ENCODE assay signal across 20 cellular contexts in the genomic region with DNA sequence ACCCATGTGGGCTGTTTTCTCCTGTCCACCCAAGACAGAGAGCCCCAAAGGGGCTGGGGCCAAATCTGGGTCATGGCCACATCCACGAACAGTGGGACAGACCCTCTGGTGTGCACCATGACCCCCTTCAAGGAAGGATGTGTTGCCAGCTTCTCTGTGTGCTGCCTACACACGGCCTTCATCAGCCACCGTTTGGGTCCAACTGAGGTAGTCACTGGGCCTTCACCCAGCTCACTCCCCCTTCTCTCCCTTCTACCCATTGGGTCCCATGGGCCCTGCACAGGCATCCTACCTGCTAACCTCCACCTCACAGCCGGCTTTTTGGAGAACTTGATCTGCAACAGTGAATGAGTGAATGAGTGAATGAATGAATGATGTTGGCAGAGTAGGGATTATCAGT.
DNase-seq lines count a peak whose midpoint lies in the region; ATAC-seq, FAIRE-seq and TF ChIP-seq lines count a peak whose summit lies in the region.
"Had no signal": no experiment of that assay in that cellular context is flagged by ENCODE, and none has a peak within 500 bp of the region (broad histone marks: within the 10 kb centered on the region; RNA-seq: fewer than 3 reads in every experiment).

No MANE protein-coding gene starts in this region.

- WGBS in heart left ventricle, 4 donors: 80 to 91% (median 81%) methylated on average over 4 of the region's 4 CpGs
- 78 to 85% (median 81%) methylated on average over 4 of the region's 4 CpGs for WGBS in spleen, 5 donors

- no peaks in the 10 kb centered on the region for H3K9me3 Mint-ChIP-seq in astrocyte (ENCODE audit: unreplicated experiment)
- H3K9me3 Mint-ChIP-seq in glutamatergic neuron (ENCODE audit: unreplicated experiment): peaks cover 16% of the 10 kb centered on the region
- H3K9me3 Mint-ChIP-seq in neural progenitor cell: no peaks in the 10 kb centered on the region

- H3K36me3 Mint-ChIP-seq in astrocyte (ENCODE audit: low read depth, unreplicated experiment): no peaks in the 10 kb centered on the region
- H3K36me3 Mint-ChIP-seq in glutamatergic neuron (ENCODE audit: unreplicated experiment): no peaks in the 10 kb centered on the region
- H3K36me3 Mint-ChIP-seq in neural progenitor cell: no peaks in the 10 kb centered on the region
- H3K36me3 Mint-ChIP-seq: CD4-positive, alpha-beta memory T cell had no signal

- no peak overlapping the region for H3K9ac ChIP-seq in astrocyte (ENCODE audit: low read length)
- H3K9ac ChIP-seq in neural progenitor cell: no peak overlapping the region

- H3K27me3 Mint-ChIP-seq in astrocyte (ENCODE audit: low read depth, unreplicated experiment) (peaks cover 44% of the 10 kb centered on the region), glutamatergic neuron (ENCODE audit: unreplicated experiment) (peaks cover 22% of the 10 kb centered on the region), neural progenitor cell (ENCODE audit: insufficient read depth, low read depth) (peaks cover 8% of the 10 kb centered on the region)

- peak; percentile 54 for DNase-seq in cardiac septum (ENCODE audit: low spot score)
- DNase-seq in heart left ventricle: no peak
- DNase-seq in astrocyte (ENCODE audit: low read depth): no peak
- DNase-seq in glutamatergic neuron: no peak
- DNase-seq in spleen: peak; percentile 38
- no peak for DNase-seq in NCI-H2029 treated with DMSO at 0.1 percent for 48 hours (lab: John Stamatoyannopoulos, UW)
- no peak for DNase-seq in neural progenitor cell (ENCODE audit: low spot score)
- DNase-seq: Calu3; CD4-positive, alpha-beta memory T cell; COR-L47; DMS53; DMS79 treated with DMSO at 0.1 percent for 48 hours; GF-D8; GOT3 had no signal

- H3K4me1 Mint-ChIP-seq in astrocyte (ENCODE audit: low read depth, unreplicated experiment) (no peaks in the 10 kb centered on the region), glutamatergic neuron (ENCODE audit: low read depth, unreplicated experiment) (peaks cover 6% of the 10 kb centered on the region), neural progenitor cell (peaks cover 15% of the 10 kb centered on the region)
- H3K4me1 Mint-ChIP-seq: B cell had no signal

- H3K9me3 ChIP-seq in heart left ventricle (no peaks in the 10 kb centered on the region), astrocyte (ENCODE audit: insufficient read depth, low read depth, low read length) (peaks cover 2% of the 10 kb centered on the region), spleen (no peaks in the 10 kb centered on the region), neural progenitor cell (ENCODE audit: low read depth) (no peaks in the 10 kb centered on the region)

- H4K20me1 ChIP-seq in astrocyte (ENCODE audit: insufficient read depth, low read length) (no peaks in the 10 kb centered on the region), neural progenitor cell (ENCODE audit: low read depth) (no peaks in the 10 kb centered on the region)

- no peaks in the 10 kb centered on the region for H3K4me1 ChIP-seq in heart left ventricle
- H3K4me1 ChIP-seq in astrocyte (ENCODE audit: insufficient read depth, low read length): no peaks in the 10 kb centered on the region
- peaks cover 0 to 5% (median 0%) of the 10 kb centered on the region in 6 donors for H3K4me1 ChIP-seq in spleen
- H3K4me1 ChIP-seq in neural progenitor cell: no peaks in the 10 kb centered on the region

- H3K27ac ChIP-seq in heart left ventricle (no peak overlapping the region), astrocyte (ENCODE audit: low read depth, low read length) (no peak overlapping the region), spleen (no peak overlapping the region), neural progenitor cell (no peak overlapping the region)

- intact Hi-C loops in cardiac septum (cut with DNase I): no loop called here
- intact Hi-C loops in heart left ventricle (cut with DNase I): no loop called here
- intact Hi-C loops in spleen (cut with DNase I; ENCODE audit: low total_unique reads): no loop called here

- ATAC-seq in heart left ventricle (no peak), HG03378 (IDR thresholded peaks at IDR 0.05; ENCODE audit: unreplicated experiment) (no peak)
- ATAC-seq: HCT116 had no signal

- H3K4me2 ChIP-seq in astrocyte (ENCODE audit: low read length) (no peak overlapping the region), neural progenitor cell (no peak overlapping the region)

- no peak overlapping the region for H3K4me3 ChIP-seq in heart left ventricle
- H3K4me3 ChIP-seq in astrocyte (ENCODE audit: insufficient read depth, low read depth, low read length): no peak overlapping the region
- no peak overlapping the region for H3K4me3 ChIP-seq in spleen
- no peak overlapping the region for H3K4me3 ChIP-seq in neural progenitor cell

- H3F3A ChIP-seq in neural progenitor cell (ENCODE audit: low read depth): no peaks in the 10 kb centered on the region

- TF ChIP-seq CTCF in heart left ventricle (IDR thresholded peaks at IDR 0.05) (no peak), astrocyte (IDR thresholded peaks at IDR 0.05; ENCODE audit: insufficient read depth, low read depth, low read length) (no peak), glutamatergic neuron (IDR thresholded peaks at IDR 0.05; ENCODE audit: partially characterized antibody, unreplicated experiment) (no peak), spleen (IDR thresholded peaks at IDR 0.05 in 8 of 11, conservative IDR thresholded peaks at IDR 0.05 in 3 of 11) (no peak), neural progenitor cell (IDR thresholded peaks at IDR 0.05) (no peak)

- H3K27me3 ChIP-seq in heart left ventricle (peaks cover 0 to 44% (median 0%) of the 10 kb centered on the region in 9 donors), astrocyte (ENCODE audit: insufficient read depth, low read length) (no peaks in the 10 kb centered on the region), spleen (replicated peaks in 1 of 7) (peaks cover 0 to 56% (median 0%) of the 10 kb centered on the region in 7 donors), neural progenitor cell (peaks cover 10% of the 10 kb centered on the region)

- H3K36me3 ChIP-seq in heart left ventricle: no peaks in the 10 kb centered on the region
- H3K36me3 ChIP-seq in astrocyte (ENCODE audit: insufficient read depth, low read length): no peaks in the 10 kb centered on the region
- H3K36me3 ChIP-seq in spleen: no peaks in the 10 kb centered on the region
- no peaks in the 10 kb centered on the region for H3K36me3 ChIP-seq in neural progenitor cell

- H3K79me2 ChIP-seq in astrocyte (ENCODE audit: insufficient read depth, low read length): no peaks in the 10 kb centered on the region
- no peaks in the 10 kb centered on the region for H3K79me2 ChIP-seq in neural progenitor cell (ENCODE audit: low read depth)

- no peak for TF ChIP-seq POLR2A in heart left ventricle (IDR thresholded peaks at IDR 0.05)
- TF ChIP-seq POLR2A in spleen (IDR thresholded peaks at IDR 0.05): no peak

- H3K4me3 Mint-ChIP-seq in astrocyte (ENCODE audit: unreplicated experiment) (no peak overlapping the region), glutamatergic neuron (ENCODE audit: unreplicated experiment) (no peak overlapping the region), neural progenitor cell (no peak overlapping the region)
- H3K4me3 Mint-ChIP-seq: B cell; CD4-positive, alpha-beta memory T cell had no signal

- H2AFZ ChIP-seq in astrocyte (ENCODE audit: low read depth, low read length) (no peak overlapping the region), neural progenitor cell (replicated peaks) (no peak overlapping the region)

- H3K27ac Mint-ChIP-seq in astrocyte (ENCODE audit: unreplicated experiment) (peak overlapping the region; percentile 26), glutamatergic neuron (ENCODE audit: unreplicated experiment) (peak overlapping the region; percentile 43), neural progenitor cell (no peak overlapping the region)
- H3K27ac Mint-ChIP-seq: B cell; CD4-positive, alpha-beta memory T cell had no signal

- FAIRE-seq in astrocyte (lab: Jason Lieb, UNC): no peak
- FAIRE-seq: A204.1, GM12891, GM18507 had no signal

Comparison
In these comparisons a context has a peak if more than half of its experiments do, and no peak if none do; other contexts are left out.
1. DNase-seq: peak in cardiac septum (single experiment) and spleen (single experiment); none in heart left ventricle (0 of 5), astrocyte (single experiment), glutamatergic neuron (single experiment), NCI-H2029 treated with DMSO at 0.1 percent for 48 hours (single experiment) and neural progenitor cell (single experiment).